ENCODE assay signal across 8 cellular contexts in genomic region chr17:64492481-64493109, GRCh38. TPM values are rescaled to one million over a fixed set of nuclear protein-coding genes. Genes with fewer than 3 reads are reported as not detected.
A peak's percentile ranks its signal among the peaks of the same experiment; 100 is the strongest.
DNase-seq lines count a peak whose midpoint lies in the region; ATAC-seq and TF ChIP-seq lines count a peak whose summit lies in the region.
"Had no signal": no experiment of that assay in that cellular context is flagged by ENCODE, and none has a peak within 500 bp of the region (broad histone marks: within the 10 kb centered on the region; RNA-seq: fewer than 3 reads in every experiment).

No MANE protein-coding gene starts in this region.

- no peak overlapping the region for H3K9ac ChIP-seq in mammary epithelial cell (ENCODE audit: insufficient read depth, low read length)

- H3K9me3 ChIP-seq in mammary epithelial cell (replicated peaks; ENCODE audit: insufficient read depth, low read length), result no peaks in the 10 kb centered on the region
- H3K9me3 ChIP-seq in neutrophil, result no peaks in the 10 kb centered on the region

- no peaks in the 10 kb centered on the region for H4K20me1 ChIP-seq in mammary epithelial cell (ENCODE audit: insufficient read depth, low read length)

- no TSS peak for BruUV-seq in mammary epithelial cell (replicated peaks; lab: Mats Ljungman, UMichigan)

- DNase-seq in GM06990 (ENCODE audit: extremely low read depth, insufficient read length) (no peak), NAMALWA (ENCODE audit: low spot score) (peak; percentile 80), mammary epithelial cell (no peak), HPDE6-E6E7 (ENCODE audit: extremely low spot score) (no peak)

- no peak overlapping the region for H3K4me2 ChIP-seq in mammary epithelial cell (ENCODE audit: insufficient read depth, low read depth, low read length)

- ATAC-seq in HG03139 (IDR thresholded peaks at IDR 0.05; ENCODE audit: unreplicated experiment) (no peak), HG03280 (IDR thresholded peaks at IDR 0.05; ENCODE audit: unreplicated experiment) (no peak)
- ATAC-seq: stimulated activated memory B cell treated with anti-CD40 and anti-IgM and Interleukin-4, amounts not matched to agents 10 μg/mL and 1 μg/mL and 100 μg/mL, for 72 hours had no signal

- H3K4me3 ChIP-seq in GM06990 (replicated peaks; ENCODE audit: low read depth, low read length) (no peak overlapping the region), mammary epithelial cell (replicated peaks in 1 of 3; ENCODE audit: insufficient read depth in 1 of 3, low read depth in 2 of 3, low read length in 3 of 3) (no peak overlapping the region), neutrophil (ENCODE audit: low read depth in 1 of 2, low read length in 1 of 2) (no peak overlapping the region)

- WGBS in mammary epithelial cell (ENCODE audit: low coverage, missing lambda C conversion rate), result 79% methylated on average over 6 of the region's 6 CpGs

- no peak overlapping the region for H2AFZ ChIP-seq in mammary epithelial cell (ENCODE audit: low read depth, low read length)

- H3K4me1 ChIP-seq in mammary epithelial cell (ENCODE audit: insufficient read depth, low read length) (peaks cover 17% of the 10 kb centered on the region), neutrophil (ENCODE audit: control insufficient read depth in 1 of 2, insufficient read depth in 1 of 2, low read depth in 1 of 2, low read length in 1 of 2) (peaks cover 33 to 35% of the 10 kb centered on the region in 2 experiments)

- TF ChIP-seq CTCF in GM06990 (IDR thresholded peaks at IDR 0.05; ENCODE audit: insufficient read depth, low read length, poor library complexity, severe bottlenecking) (peak; percentile 32), mammary epithelial cell (conservative IDR thresholded peaks at IDR 0.05 in 1 of 2, IDR thresholded peaks at IDR 0.05 in 1 of 2; ENCODE audit: extremely low read depth in 1 of 2, insufficient read depth in 1 of 2, low read depth in 1 of 2, low read length in 2 of 2) (peak; percentile 46 to 51), neutrophil (IDR thresholded peaks at IDR 0.05) (peak; percentile 60)

- H3K27ac ChIP-seq in mammary epithelial cell (ENCODE audit: insufficient read depth, low read depth, low read length) (no peak overlapping the region), neutrophil (no peak overlapping the region)

- no peaks in the 10 kb centered on the region for H3K27me3 ChIP-seq in GM06990 (replicated peaks; ENCODE audit: control insufficient read depth, insufficient read depth, low read length)
- no peaks in the 10 kb centered on the region for H3K27me3 ChIP-seq in mammary epithelial cell (ENCODE audit: insufficient read depth, low read length)
- H3K27me3 ChIP-seq in neutrophil, result no peaks in the 10 kb centered on the region

- H3K79me2 ChIP-seq in mammary epithelial cell (ENCODE audit: insufficient read depth, low read length), result peaks cover 34% of the 10 kb centered on the region

- intact Hi-C loops in mammary epithelial cell (cut with micrococcal nuclease), result loop anchor here (5.0 kb wide), 1 partner anchor 170 kb away; no protein-coding TSS in a partner anchor

- CTCF ChIA-PET in mammary epithelial cell (lab: Charles Lee; ENCODE audit: low non-redundant PET), result interaction anchor here (0.6 kb wide), 1 partner anchor 454 kb away, joined by 3 read pairs; no protein-coding TSS in a partner anchor

- in situ Hi-C loops in mammary epithelial cell (cut with MboI; ENCODE audit: low sequenced_read_pairs in 2 of 2), result loop anchor here in 1 of 2 donors (5.0 to 10.0 kb wide), 2 partner anchors 70 to 188 kb away; no protein-coding TSS in a partner anchor

- H3K36me3 ChIP-seq in GM06990 (ENCODE audit: control insufficient read depth, insufficient read depth, low read length) (peaks cover 8% of the 10 kb centered on the region), mammary epithelial cell (ENCODE audit: insufficient read depth, low read length) (peaks cover 21% of the 10 kb centered on the region), neutrophil (peaks cover 23% of the 10 kb centered on the region)

- dilution Hi-C loops in mammary epithelial cell (cut with HindIII; ENCODE audit: low sequenced_read_pairs), result loop anchor here (5.0 to 10.0 kb wide), 2 partner anchors 65 to 188 kb away; no protein-coding TSS in a partner anchor

RNA-seq across cellular contexts. Expression of gene POLG2, which starts 4.3 kb away (rescaled TPM):
- 10 to 100 TPM in 1 of 2 donors, 1 to 10 TPM in 1; 3.8 to 17.7 TPM for total RNA-seq in mammary epithelial cell
- 5.1 TPM for polyA plus RNA-seq in mammary epithelial cell
- polyA minus RNA-seq in mammary epithelial cell, result 3.4 TPM

RNA-seq across cellular contexts. Expression of gene DDX5, which starts 13.5 kb away (rescaled TPM):
- total RNA-seq in mammary epithelial cell, result 100 to 1,000 TPM; 365 to 726 TPM
- 459 TPM for polyA plus RNA-seq in mammary epithelial cell
- polyA minus RNA-seq in mammary epithelial cell, result 589 TPM

RNA-seq across cellular contexts. Expression of gene CEP95, which starts 14.2 kb away (rescaled TPM):
- 10 to 100 TPM; 18.7 to 36.5 TPM for total RNA-seq in mammary epithelial cell
- polyA plus RNA-seq in mammary epithelial cell, result 14.6 TPM
- 19.4 TPM for polyA minus RNA-seq in mammary epithelial cell

RNA-seq across cellular contexts. Expression of gene MILR1, which starts 43.7 kb away (rescaled TPM):
- under 1 TPM in 1 of 2 donors, not detected in 1; 0.33 TPM for total RNA-seq in mammary epithelial cell
- 2.5 TPM for polyA plus RNA-seq in mammary epithelial cell
- polyA minus RNA-seq in mammary epithelial cell, result not detected
